21 cellular contexts compared by ENCODE assay signal in the genomic region with DNA sequence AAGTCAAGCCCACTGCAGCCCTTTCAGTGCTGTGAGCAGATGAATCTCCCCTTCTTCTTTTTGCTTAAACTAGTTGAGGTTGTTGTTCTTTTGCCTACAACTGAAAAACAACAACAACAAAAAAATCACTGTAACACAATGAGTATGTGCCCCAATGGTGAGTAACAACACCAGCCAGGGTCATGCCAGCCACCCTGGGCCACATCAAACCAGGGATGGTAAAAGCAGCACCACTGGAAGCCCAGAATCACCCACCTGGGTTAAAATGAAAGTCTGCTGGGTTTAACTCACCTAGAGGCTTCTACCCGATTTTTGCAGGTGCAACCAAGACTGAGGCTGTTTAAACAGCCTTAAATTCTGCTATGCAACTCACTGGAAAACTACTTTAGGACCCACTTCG. TPM values are rescaled to one million over a fixed set of nuclear protein-coding genes. Genes with fewer than 3 reads are reported as not detected.
DNase-seq lines count a peak whose midpoint lies in the region; ATAC-seq and TF ChIP-seq lines count a peak whose summit lies in the region.
"Had no signal": no experiment of that assay in that cellular context is flagged by ENCODE, and none has a peak within 500 bp of the region (broad histone marks: within the 10 kb centered on the region; RNA-seq: fewer than 3 reads in every experiment).

No MANE protein-coding gene starts in this region.

- DNase-seq in mammary epithelial cell: no peak
- no peak for DNase-seq in breast epithelium (ENCODE audit: low spot score in 2 of 2)
- DNase-seq in RWPE2 (ENCODE audit: low spot score): no peak
- DNase-seq in mesendoderm: no peak
- no peak for DNase-seq in thyroid gland
- DNase-seq in HK-2 (ENCODE audit: unreplicated experiment): no peak
- no peak for DNase-seq in esophagus squamous epithelium (lab: John Stamatoyannopoulos, UW)
- DNase-seq: activated CD4-positive, alpha-beta T cell treated with anti-CD3 and anti-CD28 coated beads, Interleukin-2, amount 10 ng/mL, durations not matched to agents 7 days and 5 days; activated CD8-positive, alpha-beta memory T cell treated with anti-CD3 and anti-CD28 coated beads, Interleukin-2, amount 50 U/mL, for 48 hours; activated gamma-delta T cell; aorta; dorsolateral prefrontal cortex; hippocampal formation; Kasumi-1; left ventricle myocardium superior; NCI-H187 treated with DMSO at 0.1 percent for 48 hours; NCI-H748 treated with DMSO at 0.1 percent for 48 hours; stimulated activated naive CD8-positive, alpha-beta T cell treated with anti-CD3 and anti-CD28 coated beads, Interleukin-15, Interleukin-2, amounts not matched to agents 100 U/mL and 50 U/mL, for 24 hours had no signal

- H3K36me3 ChIP-seq in mammary epithelial cell (ENCODE audit: insufficient read depth, low read length) (no peaks in the 10 kb centered on the region), breast epithelium (no peaks in the 10 kb centered on the region), RWPE2 (ENCODE audit: low read depth) (peaks cover 38% of the 10 kb centered on the region), mesendoderm (ENCODE audit: control insufficient read depth, insufficient read depth, low read length) (no peaks in the 10 kb centered on the region), thyroid gland (no peaks in the 10 kb centered on the region), esophagus squamous epithelium (peaks cover 0 to 29% (median 0%) of the 10 kb centered on the region in 3 donors)

- H3K79me2 ChIP-seq in mammary epithelial cell (ENCODE audit: insufficient read depth, low read length): peaks cover 99% of the 10 kb centered on the region
- H3K79me2 ChIP-seq in mesendoderm (ENCODE audit: control insufficient read depth, insufficient read depth, low read length): peaks cover 86% of the 10 kb centered on the region

- no peak overlapping the region for H3K4ac ChIP-seq in mesendoderm (ENCODE audit: low read depth, low read length)

- H2BK5ac ChIP-seq in mesendoderm (ENCODE audit: low read length): no peak overlapping the region

- in situ Hi-C loops in mammary epithelial cell (cut with MboI; ENCODE audit: low sequenced_read_pairs in 2 of 2): no loop called here

- H3K23ac ChIP-seq in mesendoderm (ENCODE audit: low read length): peak overlapping the region; percentile 66

- H3K9me3 ChIP-seq in mammary epithelial cell (replicated peaks; ENCODE audit: insufficient read depth, low read length) (no peaks in the 10 kb centered on the region), breast epithelium (no peaks in the 10 kb centered on the region), RWPE2 (ENCODE audit: severe bottlenecking) (no peaks in the 10 kb centered on the region), thyroid gland (no peaks in the 10 kb centered on the region), esophagus squamous epithelium (no peaks in the 10 kb centered on the region)
- H3K9me3 ChIP-seq: tibial artery had no signal

- H3K4me2 ChIP-seq in mammary epithelial cell (ENCODE audit: insufficient read depth, low read depth, low read length) (peak overlapping the region; percentile 56), mesendoderm (ENCODE audit: low read length) (no peak overlapping the region)

- TF ChIP-seq CTCF in mammary epithelial cell (conservative IDR thresholded peaks at IDR 0.05 in 1 of 2, IDR thresholded peaks at IDR 0.05 in 1 of 2; ENCODE audit: extremely low read depth in 1 of 2, insufficient read depth in 1 of 2, low read depth in 1 of 2, low read length in 2 of 2) (no peak), breast epithelium (IDR thresholded peaks at IDR 0.05) (no peak), RWPE2 (IDR thresholded peaks at IDR 0.05; ENCODE audit: poor library complexity, severe bottlenecking) (no peak), thyroid gland (IDR thresholded peaks at IDR 0.05) (no peak), esophagus squamous epithelium (IDR thresholded peaks at IDR 0.05) (no peak)

- peaks cover 25% of the 10 kb centered on the region for H3K4me1 ChIP-seq in mammary epithelial cell (ENCODE audit: insufficient read depth, low read length)
- peaks cover 0 to 19% of the 10 kb centered on the region in 2 donors for H3K4me1 ChIP-seq in breast epithelium
- peaks cover 23% of the 10 kb centered on the region for H3K4me1 ChIP-seq in RWPE2 (ENCODE audit: insufficient read depth, poor library complexity, severe bottlenecking)
- peaks cover 1% of the 10 kb centered on the region for H3K4me1 ChIP-seq in mesendoderm (ENCODE audit: control insufficient read depth, low read depth, low read length)
- H3K4me1 ChIP-seq in thyroid gland: peaks cover 65 to 77% of the 10 kb centered on the region in 2 donors
- peaks cover 27 to 89% (median 40%) of the 10 kb centered on the region in 3 donors for H3K4me1 ChIP-seq in esophagus squamous epithelium

- H4K20me1 ChIP-seq in mammary epithelial cell (ENCODE audit: insufficient read depth, low read length): peaks cover 49% of the 10 kb centered on the region

- dilution Hi-C loops in mammary epithelial cell (cut with HindIII; ENCODE audit: low sequenced_read_pairs): no loop called here

- no TSS peak for BruUV-seq in mammary epithelial cell (replicated peaks; lab: Mats Ljungman, UMichigan)

- no peak overlapping the region for H2AFZ ChIP-seq in mammary epithelial cell (ENCODE audit: low read depth, low read length)

- no peak for ATAC-seq in RWPE2 (ENCODE audit: low read depth)
- no peak for ATAC-seq in HG02571 (IDR thresholded peaks at IDR 0.05; ENCODE audit: unreplicated experiment)

- H3K79me1 ChIP-seq in mesendoderm (ENCODE audit: low read length): peaks cover 43% of the 10 kb centered on the region

- CTCF ChIA-PET in mammary epithelial cell (lab: Charles Lee; ENCODE audit: low non-redundant PET): interaction anchor here (0.6 kb wide), 1 partner anchor 129 kb away, joined by 4 read pairs; no protein-coding TSS in a partner anchor

- H3K27me3 ChIP-seq in mammary epithelial cell (ENCODE audit: insufficient read depth, low read length) (no peaks in the 10 kb centered on the region), breast epithelium (no peaks in the 10 kb centered on the region), RWPE2 (ENCODE audit: insufficient read depth, poor library complexity, severe bottlenecking) (no peaks in the 10 kb centered on the region), mesendoderm (ENCODE audit: insufficient read depth, low read length, poor library complexity) (no peaks in the 10 kb centered on the region), thyroid gland (no peaks in the 10 kb centered on the region), esophagus squamous epithelium (no peaks in the 10 kb centered on the region)
- H3K27me3 ChIP-seq: dorsolateral prefrontal cortex, foreskin keratinocyte, tibial artery had no signal

- H2BK120ac ChIP-seq in mesendoderm (ENCODE audit: low read depth, low read length): no peak overlapping the region

- H3K27ac ChIP-seq in mammary epithelial cell (ENCODE audit: insufficient read depth, low read depth, low read length) (no peak overlapping the region), breast epithelium (no peak overlapping the region), RWPE2 (ENCODE audit: poor library complexity, severe bottlenecking) (peak overlapping the region; percentile 16), mesendoderm (ENCODE audit: low read depth, low read length) (no peak overlapping the region), thyroid gland (peak overlapping the region; percentile 16 to 66 (median 23)), esophagus squamous epithelium (no peak overlapping the region)
- H3K27ac ChIP-seq: dorsolateral prefrontal cortex, foreskin keratinocyte, tibial artery had no signal

- no peak overlapping the region for H4K5ac ChIP-seq in mesendoderm (ENCODE audit: low read length)

- TF ChIP-seq POLR2A in breast epithelium (IDR thresholded peaks at IDR 0.05) (no peak), thyroid gland (IDR thresholded peaks at IDR 0.05) (no peak), esophagus squamous epithelium (IDR thresholded peaks at IDR 0.05) (no peak)

- no peak overlapping the region for H2AK5ac ChIP-seq in mesendoderm (ENCODE audit: low read length)

- H2BK15ac ChIP-seq in mesendoderm (replicated peaks; ENCODE audit: low read depth): no peak overlapping the region

- whole genome bisulfite sequencing in mammary epithelial cell (ENCODE audit: low coverage, missing lambda C conversion rate): 100% methylated on average over 2 of the region's 2 CpGs
- WGBS in mesendoderm (ENCODE audit: extremely low coverage, insufficient coverage, low lambda C conversion rate): no CpG with 5 or more reads among the region's 2 CpGs
- 47 to 93% methylated on average over 2 of the region's 2 CpGs for WGBS in thyroid gland, 2 donors
- WGBS in esophagus squamous epithelium, 2 donors: 65 to 100% methylated on average over 1 to 2 of the region's 2 CpGs

- H3K4me3 ChIP-seq in mammary epithelial cell (replicated peaks in 1 of 3; ENCODE audit: insufficient read depth in 1 of 3, low read depth in 2 of 3, low read length in 3 of 3) (no peak overlapping the region), breast epithelium (no peak overlapping the region), RWPE2 (ENCODE audit: severe bottlenecking) (no peak overlapping the region), mesendoderm (ENCODE audit: low read length) (no peak overlapping the region), thyroid gland (replicated peaks in 1 of 3) (no peak overlapping the region), esophagus squamous epithelium (no peak overlapping the region)
- H3K4me3 ChIP-seq: dorsolateral prefrontal cortex, tibial artery had no signal

- no peak overlapping the region for H3K9ac ChIP-seq in mammary epithelial cell (ENCODE audit: insufficient read depth, low read length)
- no peak overlapping the region for H3K9ac ChIP-seq in mesendoderm (ENCODE audit: low read length)

- intact Hi-C loops in mammary epithelial cell (cut with micrococcal nuclease) (loop anchor here (5.0 kb wide), 1 partner anchor 109 kb away; no protein-coding TSS in a partner anchor), breast epithelium (cut with DNase I; ENCODE audit: low total_unique reads) (no loop called here), thyroid gland (cut with DNase I) (no loop called here), esophagus squamous epithelium (cut with DNase I) (no loop called here)

- no peak overlapping the region for H3K18ac ChIP-seq in mesendoderm (ENCODE audit: low read length)

- H4K8ac ChIP-seq in mesendoderm (ENCODE audit: low read depth, low read length): no peak overlapping the region

- H3K56ac ChIP-seq in mesendoderm (ENCODE audit: low read length): no peak overlapping the region

RNA-seq across cellular contexts. Expression of gene STK24, which starts 20.5 kb away (rescaled TPM):
- total RNA-seq in mammary epithelial cell (100 to 1,000 TPM; 114 to 189 TPM), breast epithelium (100 to 1,000 TPM in 1 of 3 donors, 10 to 100 TPM in 2; 61.3 to 149 (median 71.9) TPM), thyroid gland (100 to 1,000 TPM in 1 of 4 donors, 10 to 100 TPM in 3; 74.5 to 102 (median 90.7) TPM), esophagus squamous epithelium (100 to 1,000 TPM; 119 to 156 (median 130) TPM)
- polyA plus RNA-seq in mammary epithelial cell: 77.9 TPM
- 128 TPM for polyA minus RNA-seq in mammary epithelial cell
- polyA plus RNA-seq in mesendoderm (2013, experiment 1 of 2): 143 TPM
- 145 TPM for polyA plus RNA-seq in mesendoderm (2013, experiment 2 of 2)

Comparison
In these comparisons a context has a peak if more than half of its experiments do, and no peak if none do; other contexts are left out.
1. H3K27ac ChIP-seq: peak in RWPE2 (single experiment) and thyroid gland (3 of 3); none in mammary epithelial cell (single experiment), breast epithelium (0 of 2), mesendoderm (single experiment) and esophagus squamous epithelium (0 of 4).